ENCODE assay signal across 8 cellular contexts in genomic region chr1:46532498-46533178, GRCh38. TPM values are rescaled to one million over a fixed set of nuclear protein-coding genes. Genes with fewer than 3 reads are reported as not detected.
DNase-seq lines count a peak whose midpoint lies in the region; TF ChIP-seq lines count a peak whose summit lies in the region.

No MANE protein-coding gene starts in this region.

- no peaks in the 10 kb centered on the region for H3K79me2 ChIP-seq in Karpas-422 (ENCODE audit: low read length)

- TF ChIP-seq CTCF in GM06990 (IDR thresholded peaks at IDR 0.05; ENCODE audit: insufficient read depth, low read length, poor library complexity, severe bottlenecking) (peak; percentile 74), cardiac fibroblast (IDR thresholded peaks at IDR 0.05; ENCODE audit: low read depth, low read length) (peak; percentile 70)

- H3K4me2 ChIP-seq in Karpas-422 (ENCODE audit: low read depth, low read length, poor library complexity, severe bottlenecking) = no peak overlapping the region

- H3K4me3 ChIP-seq in GM06990 (replicated peaks; ENCODE audit: low read depth, low read length) (no peak overlapping the region; the same call in 1 of the 2 replicates), Karpas-422 (ENCODE audit: low read length) (no peak overlapping the region), cardiac fibroblast (replicated peaks in 1 of 2; ENCODE audit: low read depth in 2 of 2, low read length in 2 of 2) (peak overlapping the region in 1 of 2 donors; percentile 26)

- DNase-seq in GM06990 (ENCODE audit: extremely low read depth, insufficient read length) (peak; percentile 50), Karpas-422 (peak; percentile 48), cardiac fibroblast (ENCODE audit: low read depth in 2 of 2) (peak; percentile 52 to 65), left kidney (ENCODE audit: low read depth, low spot score) (peak; percentile 88), A172 (ENCODE audit: low spot score) (no peak), GF-D8 (lab: John Stamatoyannopoulos, UW) (no peak)
- peak; percentile 47 for DNase-seq in activated CD4-positive, alpha-beta T cell treated with anti-CD3 and anti-CD28 coated beads for 1 hour
- DNase-seq in stimulated activated CD4-positive, alpha-beta T cell treated with anti-CD3 and anti-CD28 coated beads, Interleukin-4, amount 100 ng/mL, for 1 hour = peak; percentile 77

- no peaks in the 10 kb centered on the region for H3K9me3 ChIP-seq in Karpas-422 (ENCODE audit: low read length)

- no peak overlapping the region for H2AFZ ChIP-seq in Karpas-422 (ENCODE audit: low read length)

- no peaks in the 10 kb centered on the region for H3K4me1 ChIP-seq in Karpas-422 (ENCODE audit: low read length)

- H3K36me3 ChIP-seq in GM06990 (ENCODE audit: control insufficient read depth, insufficient read depth, low read length) (no peaks in the 10 kb centered on the region), Karpas-422 (ENCODE audit: insufficient read depth, low read length) (no peaks in the 10 kb centered on the region)

- no peak overlapping the region for H3K27ac ChIP-seq in Karpas-422 (ENCODE audit: low read length)

- peaks cover 3% of the 10 kb centered on the region; the same call in 1 of the 2 replicates for H4K20me1 ChIP-seq in Karpas-422 (ENCODE audit: insufficient read depth, low read depth, low read length)

- no peaks in the 10 kb centered on the region for H3K9me2 ChIP-seq in Karpas-422 (replicated peaks; ENCODE audit: insufficient read depth, low read length)

- H3K27me3 ChIP-seq in GM06990 (replicated peaks; ENCODE audit: control insufficient read depth, insufficient read depth, low read length) (peaks cover 2% of the 10 kb centered on the region), Karpas-422 (ENCODE audit: low read length) (no peaks in the 10 kb centered on the region)

- no peak overlapping the region for H3K9ac ChIP-seq in Karpas-422 (ENCODE audit: low read length)

RNA-seq across cellular contexts. Expression of gene KNCN, which starts 18.8 kb away (rescaled TPM):
- total RNA-seq in Karpas-422 (2014; rRNA removed; shearing (Covaris generic); ENCODE audit: low replicate concordance) = not detected in 2 replicates
- total RNA-seq in A172 (2014; rRNA removed; shearing (Covaris generic)) = not detected in 2 replicates

RNA-seq across cellular contexts. Expression of gene DMBX1, which starts 43.0 kb away (rescaled TPM):
- not detected in 2 replicates for total RNA-seq in Karpas-422 (2014; rRNA removed; shearing (Covaris generic); ENCODE audit: low replicate concordance)
- 0.89 and 1.3 TPM in 2 replicates for total RNA-seq in A172 (2014; rRNA removed; shearing (Covaris generic))

Comparison
In these comparisons a context has a peak if more than half of its experiments do, and no peak if none do; other contexts are left out.
1. DNase-seq: peak in GM06990 (single experiment), Karpas-422 (single experiment), activated CD4-positive, alpha-beta T cell treated with anti-CD3 and anti-CD28 coated beads for 1 hour (single experiment), cardiac fibroblast (2 of 2), left kidney (single experiment) and stimulated activated CD4-positive, alpha-beta T cell treated with anti-CD3 and anti-CD28 coated beads, Interleukin-4, amount 100 ng/mL, for 1 hour (single experiment); none in A172 (single experiment) and GF-D8 (single experiment).